13 cellular contexts compared by ENCODE assay signal in genomic region chr12:51864701-51865469, GRCh38. TPM values are rescaled to one million over a fixed set of nuclear protein-coding genes. Genes with fewer than 3 reads are reported as not detected.
DNase-seq lines count a peak whose midpoint lies in the region; ATAC-seq and TF ChIP-seq lines count a peak whose summit lies in the region.
"Had no signal": no experiment of that assay in that cellular context is flagged by ENCODE, and none has a peak within 500 bp of the region (broad histone marks: within the 10 kb centered on the region; RNA-seq: fewer than 3 reads in every experiment).

No MANE protein-coding gene starts in this region.

- ATAC-seq in naive thymus-derived CD4-positive, alpha-beta T cell = no peak
- no peak for ATAC-seq in esophagus mucosa
- ATAC-seq in HG03565 (IDR thresholded peaks at IDR 0.05; ENCODE audit: unreplicated experiment) = no peak
- ATAC-seq in HG03196 (IDR thresholded peaks at IDR 0.05; ENCODE audit: unreplicated experiment) = no peak
- ATAC-seq: left colon had no signal

- H3K4me3 ChIP-seq in naive thymus-derived CD4-positive, alpha-beta T cell (ENCODE audit: low read length) = no peak overlapping the region

- H3K27ac Mint-ChIP-seq in chondrocyte (ENCODE audit: unreplicated experiment) = no peak overlapping the region
- H3K27ac Mint-ChIP-seq in naive thymus-derived CD4-positive, alpha-beta T cell = no peak overlapping the region

- CTCF ChIA-PET in naive thymus-derived CD4-positive, alpha-beta T cell (lab: Charles Lee) = no interaction called here

- H3K9me3 ChIP-seq in naive thymus-derived CD4-positive, alpha-beta T cell (ENCODE audit: control insufficient read depth in 2 of 3, low read length in 3 of 3) = no peaks in the 10 kb centered on the region
- H3K9me3 ChIP-seq: colonic mucosa had no signal

- H3K9me3 Mint-ChIP-seq in chondrocyte (ENCODE audit: low read depth) = no peaks in the 10 kb centered on the region
- no peaks in the 10 kb centered on the region for H3K9me3 Mint-ChIP-seq in naive thymus-derived CD4-positive, alpha-beta T cell

- no peaks in the 10 kb centered on the region for H3K36me3 ChIP-seq in naive thymus-derived CD4-positive, alpha-beta T cell (ENCODE audit: control insufficient read depth in 2 of 3, insufficient read depth in 3 of 3, low read length in 3 of 3)
- H3K36me3 ChIP-seq: colonic mucosa had no signal

- peak overlapping the region; percentile 66 for H3K4me3 Mint-ChIP-seq in chondrocyte (ENCODE audit: unreplicated experiment)
- peak overlapping the region in 8 of 10 donors; percentile 32 to 75 (median 54) for H3K4me3 Mint-ChIP-seq in naive thymus-derived CD4-positive, alpha-beta T cell

- intact Hi-C loops in naive thymus-derived CD4-positive, alpha-beta T cell (cut with micrococcal nuclease) = no loop called here

- H3K36me3 Mint-ChIP-seq in chondrocyte (ENCODE audit: low read depth) = no peaks in the 10 kb centered on the region
- H3K36me3 Mint-ChIP-seq in naive thymus-derived CD4-positive, alpha-beta T cell = no peaks in the 10 kb centered on the region

- peak; percentile 34 for DNase-seq in 8988T
- DNase-seq in GM13976 (ENCODE audit: low spot score) = peak; percentile 37
- no peak for DNase-seq in chondrocyte (ENCODE audit: low spot score)
- DNase-seq in naive thymus-derived CD4-positive, alpha-beta T cell = no peak
- DNase-seq in mesenteric fat pad (ENCODE audit: low spot score) = no peak
- DNase-seq: activated CD4-positive, alpha-beta T cell treated with anti-CD3 and anti-CD28 coated beads for 1 hour; colonic mucosa; DND-41; left colon had no signal

- in situ Hi-C loops in GM13976 (cut with MboI; ENCODE audit: low sequenced_read_pairs, unreplicated experiment) = no loop called here

- peaks cover 26% of the 10 kb centered on the region for H3K4me1 Mint-ChIP-seq in chondrocyte (ENCODE audit: low read depth)
- peaks cover 2 to 20% (median 14%) of the 10 kb centered on the region in 7 donors for H3K4me1 Mint-ChIP-seq in naive thymus-derived CD4-positive, alpha-beta T cell

- no peak overlapping the region for H3K27ac ChIP-seq in naive thymus-derived CD4-positive, alpha-beta T cell (ENCODE audit: low read depth, low read length)
- H3K27ac ChIP-seq: colonic mucosa had no signal

- TF ChIP-seq CTCF in GM13976 (IDR thresholded peaks at IDR 0.05; ENCODE audit: borderline replicate concordance, control extremely low read depth, extremely low read depth, insufficient read depth, missing control alignments) (no peak), chondrocyte (IDR thresholded peaks at IDR 0.05) (no peak)

- peaks cover 4 to 36% of the 10 kb centered on the region in 2 donors for H3K27me3 ChIP-seq in naive thymus-derived CD4-positive, alpha-beta T cell (ENCODE audit: control insufficient read depth in 2 of 2, insufficient read depth in 2 of 2, low read length in 2 of 2)

- POLR2A ChIA-PET in naive thymus-derived CD4-positive, alpha-beta T cell (lab: Charles Lee) = interaction anchor here (0.5 kb wide), 1 partner anchor 540 kb away, joined by 3 read pairs; no protein-coding TSS in a partner anchor

- H3K27me3 Mint-ChIP-seq in chondrocyte (ENCODE audit: low read depth) = peaks cover 8% of the 10 kb centered on the region
- peaks cover 38 to 66% (median 65%) of the 10 kb centered on the region in 5 donors for H3K27me3 Mint-ChIP-seq in naive thymus-derived CD4-positive, alpha-beta T cell

- no peaks in the 10 kb centered on the region for H3K4me1 ChIP-seq in naive thymus-derived CD4-positive, alpha-beta T cell (ENCODE audit: control insufficient read depth in 2 of 2, insufficient read depth in 2 of 2, low read length in 2 of 2)

RNA-seq across cellular contexts. Expression of gene FIGNL2, which starts 16.4 kb away (rescaled TPM):
- total RNA-seq in chondrocyte = 0.26 to 0.30 TPM in 2 of 3 replicates, not detected in the other
- total RNA-seq in naive thymus-derived CD4-positive, alpha-beta T cell = 1 to 10 TPM in 4 of 5 experiments, under 1 TPM in 1; 0.22 to 2.1 (median 1.5) TPM
- polyA plus RNA-seq in naive thymus-derived CD4-positive, alpha-beta T cell = under 1 TPM in 1 of 2 donors, not detected in 1; 0.07 TPM
- 0.16 TPM for total RNA-seq in esophagus mucosa
- total RNA-seq in mesenteric fat pad = 1.3 TPM

RNA-seq across cellular contexts. Expression of gene ANKRD33, which starts 23.0 kb away (rescaled TPM):
- total RNA-seq in chondrocyte (not detected in 3 replicates), esophagus mucosa (not detected), mesenteric fat pad (not detected)
- not detected for total RNA-seq in naive thymus-derived CD4-positive, alpha-beta T cell
- not detected for polyA plus RNA-seq in naive thymus-derived CD4-positive, alpha-beta T cell
- total RNA-seq: colonic mucosa, left colon, M059J had no signal

RNA-seq across cellular contexts. Expression of gene ACVRL1, which starts 42.4 kb away (rescaled TPM):
- total RNA-seq in chondrocyte (0.36 to 0.60 TPM in 2 of 3 replicates, not detected in the other), esophagus mucosa (4.9 TPM), mesenteric fat pad (85.2 TPM)
- under 1 TPM in 2 of 5 experiments, not detected in 3; 0.64 to 0.70 TPM for total RNA-seq in naive thymus-derived CD4-positive, alpha-beta T cell
- polyA plus RNA-seq in naive thymus-derived CD4-positive, alpha-beta T cell = not detected

Comparison
In these comparisons a context has a peak if more than half of its experiments do, and no peak if none do; other contexts are left out.
1. DNase-seq: peak in 8988T (single experiment) and GM13976 (single experiment); none in chondrocyte (single experiment), naive thymus-derived CD4-positive, alpha-beta T cell (0 of 9) and mesenteric fat pad (single experiment).
2. RNA of gene ACVRL1, which starts 42.4 kb away (total RNA-seq): 85.2 TPM in mesenteric fat pad (single experiment); 4.9 TPM in esophagus mucosa (single experiment), 0.36 to 0.60 TPM in chondrocyte and 0.64 to 0.70 TPM in naive thymus-derived CD4-positive, alpha-beta T cell; every median in the first group is over 10 times any median in the second.